1 cellular context compared by ENCODE assay signal in the genomic region with DNA sequence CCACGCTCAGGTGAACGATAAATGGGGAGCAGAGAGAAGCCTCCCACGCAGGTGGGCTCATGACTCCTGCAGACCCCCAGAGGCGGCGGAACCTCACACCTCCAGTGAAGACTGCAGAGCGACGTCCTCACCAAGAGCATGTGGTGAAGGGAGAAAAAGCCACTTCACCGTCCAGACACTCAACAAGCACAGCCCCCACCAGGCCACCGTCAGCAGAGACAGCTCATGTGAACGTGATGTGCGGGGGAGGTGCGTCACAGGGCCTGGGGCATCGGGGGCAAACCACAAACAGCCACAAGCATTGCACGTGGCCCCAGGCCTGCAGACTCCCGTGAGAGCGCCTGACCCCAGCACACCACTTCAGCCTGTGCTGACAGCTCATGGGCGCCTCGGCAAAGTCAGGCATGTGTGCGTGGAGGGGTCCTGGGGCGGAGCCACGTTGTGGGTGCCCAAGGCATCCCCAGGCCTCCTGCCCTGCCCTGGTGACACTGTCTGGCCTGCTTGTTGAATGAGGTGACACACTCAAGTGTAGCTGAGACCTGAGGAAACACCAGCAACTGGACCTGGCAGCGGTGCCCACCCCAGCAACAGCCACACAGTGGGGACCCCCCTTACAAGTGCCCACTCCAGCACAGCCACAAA.
TF ChIP-seq lines count a peak whose summit lies in the region.

No MANE protein-coding gene starts in this region.

TF ChIP-seq in WTC11, 78 proteins besides CTCF, POLR2A, EP300 and RAD21 (continued from another document):
- TF ChIP-seq, protein P1, sequence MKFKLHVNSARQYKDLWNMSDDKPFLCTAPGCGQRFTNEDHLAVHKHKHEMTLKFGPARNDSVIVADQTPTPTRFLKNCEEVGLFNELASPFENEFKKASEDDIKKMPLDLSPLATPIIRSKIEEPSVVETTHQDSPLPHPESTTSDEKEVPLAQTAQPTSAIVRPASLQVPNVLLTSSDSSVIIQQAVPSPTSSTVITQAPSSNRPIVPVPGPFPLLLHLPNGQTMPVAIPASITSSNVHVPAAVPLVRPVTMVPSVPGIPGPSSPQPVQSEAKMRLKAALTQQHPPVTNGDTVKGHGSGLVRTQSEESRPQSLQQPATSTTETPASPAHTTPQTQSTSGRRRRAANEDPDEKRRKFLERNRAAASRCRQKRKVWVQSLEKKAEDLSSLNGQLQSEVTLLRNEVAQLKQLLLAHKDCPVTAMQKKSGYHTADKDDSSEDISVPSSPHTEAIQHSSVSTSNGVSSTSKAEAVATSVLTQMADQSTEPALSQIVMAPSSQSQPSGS (CRISPR knock-in tag; IDR thresholded peaks at IDR 0.05; ENCODE audit: borderline replicate concordance, low read depth): no peak
